Comparison of ENCODE assay signal across 10 cellular contexts in genomic region chr11:125494601-125494986, GRCh38. TPM values are rescaled to one million over a fixed set of nuclear protein-coding genes. Genes with fewer than 3 reads are reported as not detected.
DNase-seq lines count a peak whose midpoint lies in the region; FAIRE-seq and TF ChIP-seq lines count a peak whose summit lies in the region.
"Had no signal": no experiment of that assay in that cellular context is flagged by ENCODE, and none has a peak within 500 bp of the region (broad histone marks: within the 10 kb centered on the region; RNA-seq: fewer than 3 reads in every experiment).

No MANE protein-coding gene starts in this region.

- no peaks in the 10 kb centered on the region for H3K36me3 Mint-ChIP-seq in T-helper 2 cell treated with Interferon-gamma antibody and Interleukin-4, amounts not matched to agents 5 μg/mL and 100 μg/mL, for 36 hours (ENCODE audit: low read depth)
- peaks cover 3% of the 10 kb centered on the region for H3K36me3 Mint-ChIP-seq in astrocyte (ENCODE audit: low read depth, unreplicated experiment)

- WGBS in stomach, 5 donors: 13 to 23% (median 17%) methylated on average over 16 of the region's 16 CpGs

- peaks cover 12% of the 10 kb centered on the region for H3K79me2 ChIP-seq in astrocyte (ENCODE audit: insufficient read depth, low read length)
- no peaks in the 10 kb centered on the region for H3K79me2 ChIP-seq in Karpas-422 (ENCODE audit: low read length)

- peak overlapping the region; percentile 76 for H3K4me3 Mint-ChIP-seq in T-helper 2 cell treated with Interferon-gamma antibody and Interleukin-4, amounts not matched to agents 5 μg/mL and 100 μg/mL, for 36 hours
- H3K4me3 Mint-ChIP-seq in astrocyte (ENCODE audit: unreplicated experiment): peak overlapping the region; percentile 93

- no peak for TF ChIP-seq POLR2A in stomach (IDR thresholded peaks at IDR 0.05)

- TF ChIP-seq CTCF in astrocyte (IDR thresholded peaks at IDR 0.05; ENCODE audit: insufficient read depth, low read depth, low read length) (no peak), stomach (IDR thresholded peaks at IDR 0.05) (no peak)

- intact Hi-C loops in stomach (cut with DNase I; ENCODE audit: low total_unique reads): no loop called here
- intact Hi-C loops in posterior vena cava (cut with DNase I): no loop called here

- H3K4me1 ChIP-seq in astrocyte (ENCODE audit: insufficient read depth, low read length) (peaks cover 12% of the 10 kb centered on the region), stomach (peaks cover 11 to 27% (median 21%) of the 10 kb centered on the region in 4 donors), Karpas-422 (ENCODE audit: low read length) (no peaks in the 10 kb centered on the region)
- H3K4me1 ChIP-seq: A549 had no signal

- H3K9me3 Mint-ChIP-seq in T-helper 2 cell treated with Interferon-gamma antibody and Interleukin-4, amounts not matched to agents 5 μg/mL and 100 μg/mL, for 36 hours: no peaks in the 10 kb centered on the region
- H3K9me3 Mint-ChIP-seq in astrocyte (ENCODE audit: unreplicated experiment): no peaks in the 10 kb centered on the region

- peak overlapping the region; percentile 71 for H3K4me3 ChIP-seq in astrocyte (ENCODE audit: insufficient read depth, low read depth, low read length)
- H3K4me3 ChIP-seq in iPS-18c (ENCODE audit: insufficient read depth, low read depth, low read length): peak overlapping the region; percentile 87
- H3K4me3 ChIP-seq in stomach: peak overlapping the region; percentile 63 to 67 (median 66)
- H3K4me3 ChIP-seq in Karpas-422 (ENCODE audit: low read length): no peak overlapping the region

- no peaks in the 10 kb centered on the region for H3K27me3 ChIP-seq in astrocyte (ENCODE audit: insufficient read depth, low read length)
- H3K27me3 ChIP-seq in stomach: peaks cover 0 to 48% (median 31%) of the 10 kb centered on the region in 3 donors
- no peaks in the 10 kb centered on the region for H3K27me3 ChIP-seq in Karpas-422 (ENCODE audit: low read length)

- H3K9me3 ChIP-seq in astrocyte (ENCODE audit: insufficient read depth, low read depth, low read length) (no peaks in the 10 kb centered on the region), iPS-18c (ENCODE audit: control insufficient read depth, insufficient read depth, low read length) (peaks cover 2% of the 10 kb centered on the region), stomach (no peaks in the 10 kb centered on the region), Karpas-422 (ENCODE audit: low read length) (no peaks in the 10 kb centered on the region)
- H3K9me3 ChIP-seq: A549 had no signal

- no peak for DNase-seq in T-helper 2 cell treated with Interferon-gamma antibody and Interleukin-4, amounts not matched to agents 5 μg/mL and 100 μg/mL, for 36 hours (ENCODE audit: low spot score)
- DNase-seq in T-helper 2 cell (no peak), astrocyte (ENCODE audit: low read depth) (no peak), stomach (no peak), posterior vena cava (ENCODE audit: low spot score) (no peak), mesenteric fat pad (ENCODE audit: low spot score) (no peak), Karpas-422 (no peak)
- DNase-seq: T-helper 9 cell had no signal

- FAIRE-seq in astrocyte (lab: Jason Lieb, UNC): no peak
- FAIRE-seq: A549 had no signal

- TF ChIP-seq EP300 in stomach (IDR thresholded peaks at IDR 0.05): no peak

- H3K9ac ChIP-seq in astrocyte (ENCODE audit: low read length): peak overlapping the region; percentile 79
- no peak overlapping the region for H3K9ac ChIP-seq in Karpas-422 (ENCODE audit: low read length)

- peak overlapping the region; percentile 91 for H3K4me2 ChIP-seq in astrocyte (ENCODE audit: low read length)
- no peak overlapping the region for H3K4me2 ChIP-seq in Karpas-422 (ENCODE audit: low read depth, low read length, poor library complexity, severe bottlenecking)

- H3K4me1 Mint-ChIP-seq in T-helper 2 cell treated with Interferon-gamma antibody and Interleukin-4, amounts not matched to agents 5 μg/mL and 100 μg/mL, for 36 hours (ENCODE audit: low read depth): peaks cover 17% of the 10 kb centered on the region
- peaks cover 7% of the 10 kb centered on the region for H3K4me1 Mint-ChIP-seq in astrocyte (ENCODE audit: low read depth, unreplicated experiment)

- H4K20me1 ChIP-seq in astrocyte (ENCODE audit: insufficient read depth, low read length) (peaks cover 11% of the 10 kb centered on the region), Karpas-422 (ENCODE audit: insufficient read depth, low read depth, low read length) (no peaks in the 10 kb centered on the region)

- H3K27ac Mint-ChIP-seq in T-helper 2 cell treated with Interferon-gamma antibody and Interleukin-4, amounts not matched to agents 5 μg/mL and 100 μg/mL, for 36 hours: no peak overlapping the region
- H3K27ac Mint-ChIP-seq in astrocyte (ENCODE audit: unreplicated experiment): no peak overlapping the region

- no peaks in the 10 kb centered on the region for H3K9me2 ChIP-seq in Karpas-422 (replicated peaks; ENCODE audit: insufficient read depth, low read length)

- no peaks in the 10 kb centered on the region for H3K36me3 ChIP-seq in astrocyte (ENCODE audit: insufficient read depth, low read length)
- peaks cover 0 to under 1% (median 0%) of the 10 kb centered on the region in 4 donors for H3K36me3 ChIP-seq in stomach
- H3K36me3 ChIP-seq in Karpas-422 (ENCODE audit: insufficient read depth, low read length): no peaks in the 10 kb centered on the region

- H2AFZ ChIP-seq in astrocyte (ENCODE audit: low read depth, low read length) (peak overlapping the region; percentile 96), Karpas-422 (ENCODE audit: low read length) (no peak overlapping the region)

- H3K27me3 Mint-ChIP-seq in T-helper 2 cell treated with Interferon-gamma antibody and Interleukin-4, amounts not matched to agents 5 μg/mL and 100 μg/mL, for 36 hours (ENCODE audit: low read depth): peaks cover 52% of the 10 kb centered on the region
- H3K27me3 Mint-ChIP-seq in astrocyte (ENCODE audit: low read depth, unreplicated experiment): peaks cover 20% of the 10 kb centered on the region

- no peak overlapping the region for H3K27ac ChIP-seq in astrocyte (ENCODE audit: low read depth, low read length)
- peak overlapping the region in 1 of 5 donors; percentile 88 for H3K27ac ChIP-seq in stomach
- no peak overlapping the region for H3K27ac ChIP-seq in Karpas-422 (ENCODE audit: low read length)

RNA-seq across cellular contexts. Expression of gene FEZ1, which starts 1.5 kb away (rescaled TPM):
- total RNA-seq in astrocyte (17.6 and 22.8 TPM in 2 replicates), stomach (10 to 100 TPM in 4 of 5 donors, under 1 TPM in 1; 0.87 to 94.5 (median 14.7) TPM), posterior vena cava (10 to 100 TPM; 55.4 to 67.7 TPM), mesenteric fat pad (17.1 TPM)
- 10 to 100 TPM; 13.2 to 19.2 (median 15.4) TPM for polyA plus RNA-seq in stomach
- total RNA-seq in Karpas-422 (2014; rRNA removed; shearing (Covaris generic); ENCODE audit: low replicate concordance): 0.22 TPM in 1 of 2 replicates, not detected in the other
